In genomic region chr2:204104821-204105220, GRCh38 we compare ENCODE assay signal across 16 cellular contexts.
"Had no signal": no experiment of that assay in that cellular context is flagged by ENCODE, and none has a peak within 500 bp of the region (broad histone marks: within the 10 kb centered on the region; RNA-seq: fewer than 3 reads in every experiment).

No MANE protein-coding gene starts in this region.

- H3K27ac Mint-ChIP-seq: neural progenitor cell; stimulated activated memory B cell treated with anti-CD40 and anti-IgM and Interleukin-4, amounts not matched to agents 10 μg/mL and 1 μg/mL and 100 μg/mL, for 72 hours; WTC11 had no signal

- ATAC-seq: body of pancreas; left colon; right lobe of liver; stimulated activated memory B cell treated with anti-CD40 and anti-IgM and Interleukin-4, amounts not matched to agents 10 μg/mL and 1 μg/mL and 100 μg/mL, for 72 hours; WTC11 had no signal

- DNase-seq: activated CD4-positive, alpha-beta T cell treated with anti-CD3 and anti-CD28 coated beads, Interleukin-2, amount 50 U/mL, for 4 hours; activated CD8-positive, alpha-beta memory T cell treated with anti-CD3 and anti-CD28 coated beads, Interleukin-2, amount 50 U/mL, for 48 hours; activated gamma-delta T cell treated with Interleukin-2 at 50 U/mL for 16 hours; amygdala; body of pancreas; caudate nucleus; colonic mucosa; left colon; right lobe of liver; SJCRH30; substantia nigra; transverse colon had no signal

- H3K36me3 Mint-ChIP-seq: mesothelial cell of epicardium; neural progenitor cell; stimulated activated memory B cell treated with anti-CD40 and anti-IgM and Interleukin-4, amounts not matched to agents 10 μg/mL and 1 μg/mL and 100 μg/mL, for 72 hours; WTC11 had no signal

- H3K4me3 Mint-ChIP-seq: mesothelial cell of epicardium; neural progenitor cell; stimulated activated memory B cell treated with anti-CD40 and anti-IgM and Interleukin-4, amounts not matched to agents 10 μg/mL and 1 μg/mL and 100 μg/mL, for 72 hours; WTC11 had no signal

- H3K9me3 Mint-ChIP-seq: mesothelial cell of epicardium; neural progenitor cell; stimulated activated memory B cell treated with anti-CD40 and anti-IgM and Interleukin-4, amounts not matched to agents 10 μg/mL and 1 μg/mL and 100 μg/mL, for 72 hours; WTC11 had no signal
